Comparison of ENCODE assay signal across 24 cellular contexts in the genomic region with DNA sequence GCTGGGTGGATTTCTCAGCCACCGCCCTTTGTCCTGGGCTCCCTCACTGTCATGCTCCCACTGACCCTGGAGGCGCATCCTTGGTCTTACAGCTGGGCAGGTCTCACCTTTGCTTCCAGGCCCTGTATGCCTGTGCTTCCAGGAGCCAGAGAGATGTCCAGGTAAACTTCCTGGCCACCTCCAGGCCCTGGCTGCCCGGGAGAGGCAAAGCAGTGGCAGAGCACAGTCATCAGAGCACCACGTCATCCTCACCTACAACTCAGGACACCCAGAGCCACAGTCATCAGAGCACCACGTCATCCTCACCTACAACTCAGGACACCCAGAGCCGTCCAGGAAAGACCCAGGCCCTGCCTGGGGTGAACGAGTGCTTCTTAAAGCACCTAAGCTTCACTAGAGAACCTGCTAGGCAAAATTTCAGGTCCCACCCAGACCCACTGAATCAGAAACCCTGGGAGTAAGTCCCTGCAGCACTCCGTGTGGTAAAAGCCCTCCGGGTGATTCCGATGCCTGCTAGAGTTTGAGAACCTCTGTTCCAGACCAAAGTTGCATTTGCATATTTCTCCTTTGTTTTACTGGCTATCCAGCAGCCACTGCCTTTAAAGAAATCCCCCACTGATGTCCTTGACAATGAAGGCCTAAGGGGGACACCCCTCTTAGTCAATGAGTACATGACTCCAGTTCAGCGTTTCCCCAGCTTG.
DNase-seq lines count a peak whose midpoint lies in the region; ATAC-seq, FAIRE-seq and TF ChIP-seq lines count a peak whose summit lies in the region.
"Had no signal": no experiment of that assay in that cellular context is flagged by ENCODE, and none has a peak within 500 bp of the region (broad histone marks: within the 10 kb centered on the region; RNA-seq: fewer than 3 reads in every experiment).

No MANE protein-coding gene starts in this region.

- no peaks in the 10 kb centered on the region for H3K79me2 ChIP-seq in HepG2 (ENCODE audit: insufficient read depth, low read length)
- H3K79me2 ChIP-seq in smooth muscle cell (ENCODE audit: low read depth): peaks cover 7% of the 10 kb centered on the region

- H3K27ac ChIP-seq in HepG2 (ENCODE audit: extremely low read length, insufficient read depth, low read length): no peak overlapping the region
- H3K27ac ChIP-seq in smooth muscle cell (ENCODE audit: low read depth): peak overlapping the region; percentile 71
- H3K27ac ChIP-seq: brain microvascular endothelial cell, GM23248, psoas muscle had no signal

- H2AFZ ChIP-seq in HepG2 (ENCODE audit: low read length) (no peak overlapping the region), smooth muscle cell (ENCODE audit: low read depth) (no peak overlapping the region)
- H2AFZ ChIP-seq: GM23248 had no signal

- H3K27me3 Mint-ChIP-seq in HFFc6 (ENCODE audit: insufficient read depth): no peaks in the 10 kb centered on the region; the same call in 1 of the 2 replicates
- H3K27me3 Mint-ChIP-seq in effector memory CD8-positive, alpha-beta T cell: no peaks in the 10 kb centered on the region
- H3K27me3 Mint-ChIP-seq in stimulated activated naive CD8-positive, alpha-beta T cell treated with anti-CD3 and anti-CD28 coated beads, Interleukin-15, amount 100 ng/mL, for 72 hours: no peaks in the 10 kb centered on the region
- H3K27me3 Mint-ChIP-seq: CD4-positive, alpha-beta memory T cell had no signal

- peaks cover 58% of the 10 kb centered on the region for H3K4me1 ChIP-seq in HepG2 (ENCODE audit: insufficient read depth, low read length)
- peaks cover 3% of the 10 kb centered on the region for H3K4me1 ChIP-seq in smooth muscle cell (ENCODE audit: low read depth)

- WGBS in HepG2 (ENCODE audit: low lambda C conversion rate): 85% methylated on average over 6 of the region's 11 CpGs
- WGBS in smooth muscle cell (ENCODE audit: low lambda C conversion rate): 79% methylated on average over 11 of the region's 11 CpGs

- TF ChIP-seq POLR2A in HepG2 (IDR thresholded peaks at IDR 0.05; ENCODE audit: insufficient read depth in 1 of 2, low read depth in 2 of 2, low read length in 2 of 2): no peak

- H3K27me3 ChIP-seq in HepG2 (ENCODE audit: control insufficient read depth in 1 of 2, insufficient read depth in 2 of 2, low read length in 2 of 2) (no peaks in the 10 kb centered on the region), smooth muscle cell (ENCODE audit: low read depth) (no peaks in the 10 kb centered on the region)
- H3K27me3 ChIP-seq: brain microvascular endothelial cell had no signal

- H4K20me1 ChIP-seq in HepG2 (ENCODE audit: insufficient read depth, low read length): no peaks in the 10 kb centered on the region
- peaks cover 65% of the 10 kb centered on the region for H4K20me1 ChIP-seq in smooth muscle cell (ENCODE audit: low read depth)

- BruUV-seq in HepG2 (replicated peaks; lab: Mats Ljungman, UMichigan): no TSS peak

- H3K9me3 ChIP-seq in HepG2 (ENCODE audit: low read length) (no peaks in the 10 kb centered on the region), smooth muscle cell (replicated peaks; ENCODE audit: low read depth) (no peaks in the 10 kb centered on the region)
- H3K9me3 ChIP-seq: psoas muscle had no signal

- H3K36me3 Mint-ChIP-seq in HFFc6 (ENCODE audit: low read depth): peaks cover 24% of the 10 kb centered on the region
- H3K36me3 Mint-ChIP-seq in effector memory CD8-positive, alpha-beta T cell (ENCODE audit: insufficient read depth): peaks cover 3% of the 10 kb centered on the region
- H3K36me3 Mint-ChIP-seq: CD4-positive, alpha-beta memory T cell had no signal

- peaks cover 61% of the 10 kb centered on the region for H3K4me1 Mint-ChIP-seq in HFFc6 (ENCODE audit: low read depth)
- peaks cover 0 to 38% of the 10 kb centered on the region in 2 donors for H3K4me1 Mint-ChIP-seq in effector memory CD8-positive, alpha-beta T cell (ENCODE audit: low read depth in 2 of 2)
- H3K4me1 Mint-ChIP-seq in stimulated activated naive CD8-positive, alpha-beta T cell treated with anti-CD3 and anti-CD28 coated beads, Interleukin-15, amount 100 ng/mL, for 72 hours: peaks cover 9% of the 10 kb centered on the region

- no peak overlapping the region for H3K9ac ChIP-seq in HepG2 (ENCODE audit: insufficient read depth, low read depth, low read length)
- H3K9ac ChIP-seq in smooth muscle cell (ENCODE audit: low read depth): no peak overlapping the region
- H3K9ac ChIP-seq: GM23248 had no signal

- TF ChIP-seq EP300 in HepG2 (IDR thresholded peaks at IDR 0.05; ENCODE audit: low read depth in 2 of 2, low read length in 2 of 2) (no peak), HepG2 (CRISPR knock-in tag; IDR thresholded peaks at IDR 0.05; ENCODE audit: borderline replicate concordance) (no peak)

- TF ChIP-seq CTCF in HFFc6 (IDR thresholded peaks at IDR 0.05): no peak
- no peak for TF ChIP-seq CTCF in HepG2 (CRISPR knock-in tag; IDR thresholded peaks at IDR 0.05)
- no peak for TF ChIP-seq CTCF in smooth muscle cell (IDR thresholded peaks at IDR 0.05; ENCODE audit: borderline replicate concordance, insufficient read depth, poor library complexity, severe bottlenecking)

- H3K27ac Mint-ChIP-seq in HFFc6: peak overlapping the region; percentile 11; the same call in 1 of the 2 replicates
- peak overlapping the region; percentile 45 to 89 for H3K27ac Mint-ChIP-seq in effector memory CD8-positive, alpha-beta T cell
- H3K27ac Mint-ChIP-seq in stimulated activated naive CD8-positive, alpha-beta T cell treated with anti-CD3 and anti-CD28 coated beads, Interleukin-15, amount 100 ng/mL, for 72 hours: no peak overlapping the region
- H3K27ac Mint-ChIP-seq: activated T-helper 2 cell treated with anti-CD3 and anti-CD28 coated beads, Interferon-gamma antibody, Interleukin-2, Interleukin-4, amounts not matched to agents 10 μg/mL and 5 μg/mL and 100 μg/mL, durations not matched to agents 14 hours and 24 hours and 36 hours had no signal

- intact Hi-C loops in HepG2 (cut with micrococcal nuclease; ENCODE audit: unreplicated experiment): no loop called here

- H3K9me3 Mint-ChIP-seq in HFFc6: no peaks in the 10 kb centered on the region
- H3K9me3 Mint-ChIP-seq in effector memory CD8-positive, alpha-beta T cell: no peaks in the 10 kb centered on the region
- H3K9me3 Mint-ChIP-seq in stimulated activated naive CD8-positive, alpha-beta T cell treated with anti-CD3 and anti-CD28 coated beads, Interleukin-15, amount 100 ng/mL, for 72 hours: no peaks in the 10 kb centered on the region
- H3K9me3 Mint-ChIP-seq: activated T-helper 2 cell treated with anti-CD3 and anti-CD28 coated beads, Interferon-gamma antibody, Interleukin-2, Interleukin-4, amounts not matched to agents 10 μg/mL and 5 μg/mL and 100 μg/mL, durations not matched to agents 14 hours and 24 hours and 36 hours; CD4-positive, alpha-beta memory T cell had no signal

- in situ Hi-C loops in HepG2 (cut with HindIII; ENCODE audit: extremely low pct_ligation_motif_present, low pct_unique_long_range_greater_than_20kb): no loop called here

- H3K36me3 ChIP-seq in HepG2 (replicated peaks in 1 of 2; ENCODE audit: control insufficient read depth in 1 of 2, insufficient read depth in 2 of 2, low read length in 2 of 2): peaks cover 15 to 37% of the 10 kb centered on the region in 2 experiments; a peak in 4 of 5 replicates
- H3K36me3 ChIP-seq in smooth muscle cell (ENCODE audit: low read depth): no peaks in the 10 kb centered on the region

- no peak overlapping the region for H3K4me2 ChIP-seq in HepG2 (ENCODE audit: low read depth, low read length)
- H3K4me2 ChIP-seq in smooth muscle cell: no peak overlapping the region

- CTCF ChIA-PET in HepG2 (lab: Yijun Ruan, JAX; ENCODE audit: low intra/inter-chr PET ratio, low total read pairs): no interaction called here

- H3K4me3 ChIP-seq in HepG2 (replicated peaks in 1 of 3; ENCODE audit: insufficient read depth in 1 of 3, low read depth in 2 of 3, low read length in 3 of 3): no peak overlapping the region
- H3K4me3 ChIP-seq in smooth muscle cell: no peak overlapping the region
- H3K4me3 ChIP-seq: GM12878, GM23248, psoas muscle had no signal

- H3F3A ChIP-seq in smooth muscle cell (ENCODE audit: low read depth): no peaks in the 10 kb centered on the region

- DNase-seq in HFFc6 (no peak), HepG2 (ENCODE audit: low spot score) (no peak), smooth muscle cell (lab: John Stamatoyannopoulos, UW; ENCODE audit: unreplicated experiment) (no peak), DMS153 (lab: John Stamatoyannopoulos, UW) (no peak), D341Med (ENCODE audit: low spot score) (no peak)
- DNase-seq in effector memory CD8-positive, alpha-beta T cell: no peak
- no peak for DNase-seq in stimulated activated naive CD8-positive, alpha-beta T cell treated with anti-CD3 and anti-CD28 coated beads, Interleukin-15, amount 100 ng/mL, for 72 hours
- DNase-seq: activated CD4-positive, alpha-beta T cell treated with anti-CD3 and anti-CD28 coated beads for 48 hours; brain microvascular endothelial cell; CD4-positive, alpha-beta memory T cell; foreskin melanocyte; GM23248; KBM-7; kidney glomerular epithelial cell; mesendoderm; MV-4-11; NCI-H1694; NCI-H748 treated with DMSO at 0.1 percent for 48 hours; psoas muscle; SIG-M5; T-helper 1 cell had no signal

- no peak for TF ChIP-seq RAD21 in HepG2 (CRISPR knock-in tag; IDR thresholded peaks at IDR 0.05)

- H3K4me3 Mint-ChIP-seq in HFFc6: no peak overlapping the region
- no peak overlapping the region for H3K4me3 Mint-ChIP-seq in effector memory CD8-positive, alpha-beta T cell
- H3K4me3 Mint-ChIP-seq in stimulated activated naive CD8-positive, alpha-beta T cell treated with anti-CD3 and anti-CD28 coated beads, Interleukin-15, amount 100 ng/mL, for 72 hours: no peak overlapping the region
- H3K4me3 Mint-ChIP-seq: CD4-positive, alpha-beta memory T cell had no signal

- no peak for FAIRE-seq in HepG2 (lab: Jason Lieb, UNC)
- FAIRE-seq: GM12878 had no signal

- POLR2A ChIA-PET in HepG2 (lab: Yijun Ruan, JAX): no interaction called here

- no peak for ATAC-seq in effector memory CD8-positive, alpha-beta T cell (replicated peaks)
- ATAC-seq in HepG2 (no peak; the same call in 2 of the 3 replicates), GM21423 (IDR thresholded peaks at IDR 0.05; ENCODE audit: unreplicated experiment) (no peak)
- ATAC-seq in stimulated activated naive CD8-positive, alpha-beta T cell treated with anti-CD3 and anti-CD28 coated beads, Interleukin-15, amount 100 ng/mL, for 72 hours: no peak
- ATAC-seq: GM12878 had no signal

Comparison
In these comparisons a context has a peak if more than half of its experiments do, and no peak if none do; other contexts are left out.
1. H3K27ac Mint-ChIP-seq: peak in HFFc6 (single experiment) and effector memory CD8-positive, alpha-beta T cell (2 of 2); none in stimulated activated naive CD8-positive, alpha-beta T cell treated with anti-CD3 and anti-CD28 coated beads, Interleukin-15, amount 100 ng/mL, for 72 hours (0 of 2).